In genomic region chr4:163495900-163496299, GRCh38 we compare ENCODE assay signal across 8 cellular contexts. TPM values are rescaled to one million over a fixed set of nuclear protein-coding genes. Genes with fewer than 3 reads are reported as not detected.
DNase-seq lines count a peak whose midpoint lies in the region; ATAC-seq and TF ChIP-seq lines count a peak whose summit lies in the region.

No MANE protein-coding gene starts in this region.

- H3K27ac ChIP-seq in hepatocyte: peak overlapping the region; percentile 95

- peak overlapping the region; percentile 84 for H3K27ac Mint-ChIP-seq in activated naive CD4-positive, alpha-beta T cell treated with anti-CD3 and anti-CD28 coated beads for 36 hours
- peak overlapping the region; percentile 75 to 88 for H3K27ac Mint-ChIP-seq in T-cell

- no peaks in the 10 kb centered on the region for H3K27me3 Mint-ChIP-seq in activated naive CD4-positive, alpha-beta T cell treated with anti-CD3 and anti-CD28 coated beads for 36 hours (ENCODE audit: low read depth)
- H3K27me3 Mint-ChIP-seq in T-cell: no peaks in the 10 kb centered on the region

- H2AFZ ChIP-seq in hepatocyte: peak overlapping the region; percentile 79

- peak overlapping the region; percentile 78 for H3K4me3 Mint-ChIP-seq in activated naive CD4-positive, alpha-beta T cell treated with anti-CD3 and anti-CD28 coated beads for 36 hours
- H3K4me3 Mint-ChIP-seq in T-cell: peak overlapping the region; percentile 74 to 96 (median 78)

- TF ChIP-seq CTCF in hepatocyte (IDR thresholded peaks at IDR 0.05; ENCODE audit: poor library complexity): no peak

- no peaks in the 10 kb centered on the region for H3K27me3 ChIP-seq in hepatocyte

- peak overlapping the region; percentile 61 for H3K4me3 ChIP-seq in hepatocyte

- no peaks in the 10 kb centered on the region for H3K9me2 ChIP-seq in hepatocyte (replicated peaks; ENCODE audit: insufficient read depth)

- H3K79me2 ChIP-seq in hepatocyte: peaks cover 56% of the 10 kb centered on the region

- no peaks in the 10 kb centered on the region for H3K9me3 ChIP-seq in hepatocyte (ENCODE audit: low read depth)

- peaks cover 31% of the 10 kb centered on the region for H3K4me1 Mint-ChIP-seq in activated naive CD4-positive, alpha-beta T cell treated with anti-CD3 and anti-CD28 coated beads for 36 hours (ENCODE audit: low read depth)
- peaks cover 34 to 45% (median 38%) of the 10 kb centered on the region in 3 donors for H3K4me1 Mint-ChIP-seq in T-cell

- no peaks in the 10 kb centered on the region for H3K9me3 Mint-ChIP-seq in activated naive CD4-positive, alpha-beta T cell treated with anti-CD3 and anti-CD28 coated beads for 36 hours
- no peaks in the 10 kb centered on the region for H3K9me3 Mint-ChIP-seq in T-cell

- 14% methylated on average over 1 of the region's 1 CpG for WGBS in hepatocyte (ENCODE audit: low lambda C conversion rate, missing lambda C conversion rate)

- intact Hi-C loops in activated naive CD4-positive, alpha-beta T cell treated with anti-CD3 and anti-CD28 coated beads for 36 hours (cut with micrococcal nuclease): loop anchor here (2.0 to 10.0 kb wide), 3 partner anchors 53 to 1831 kb away; partner anchors contain the start of gene MSMO1

- peak overlapping the region; percentile 88 for H3K4me2 ChIP-seq in hepatocyte

- H4K20me1 ChIP-seq in hepatocyte (ENCODE audit: insufficient read depth, poor library complexity, severe bottlenecking): peaks cover 3% of the 10 kb centered on the region

- H3K4me1 ChIP-seq in hepatocyte (ENCODE audit: insufficient read depth): peaks cover 5% of the 10 kb centered on the region

- peaks cover 18% of the 10 kb centered on the region for H3K36me3 Mint-ChIP-seq in activated naive CD4-positive, alpha-beta T cell treated with anti-CD3 and anti-CD28 coated beads for 36 hours (ENCODE audit: low read depth)
- peaks cover 5% of the 10 kb centered on the region for H3K36me3 Mint-ChIP-seq in T-cell

- ATAC-seq in HG03108 (IDR thresholded peaks at IDR 0.05; ENCODE audit: unreplicated experiment) (peak; percentile 31), T-cell (replicated peaks in 1 of 4) (no peak)

- no peaks in the 10 kb centered on the region for H3K36me3 ChIP-seq in hepatocyte (replicated peaks; ENCODE audit: insufficient read depth, low read depth)

- peak; percentile 14 for DNase-seq in activated naive CD4-positive, alpha-beta T cell treated with anti-CD3 and anti-CD28 coated beads for 36 hours
- no peak for DNase-seq in activated naive CD4-positive, alpha-beta T cell treated with Interleukin-2 at 50 U/mL for 16 hours
- DNase-seq in T-cell (no peak), hepatocyte (ENCODE audit: low spot score) (no peak), NCI-H146 (lab: John Stamatoyannopoulos, UW) (no peak), HT-29 (ENCODE audit: low spot score) (no peak)
- DNase-seq in activated CD4-positive, alpha-beta T cell treated with anti-CD3 and anti-CD28 coated beads, Interleukin-2, amount 50 U/mL, for 1 hour: no peak

- POLR2A ChIA-PET in T-cell (lab: Charles Lee): no interaction called here

- CTCF ChIA-PET in activated naive CD4-positive, alpha-beta T cell treated with anti-CD3 and anti-CD28 coated beads for 36 hours (lab: Charles Lee): interaction anchor here (0.7 to 1.1 kb wide), 4 partner anchors 11 to 54 kb away, joined by 3 read pairs; no protein-coding TSS in a partner anchor
- CTCF ChIA-PET in T-cell (lab: Charles Lee): interaction anchor here (0.6 to 1.8 kb wide), 5 partner anchors 10 to 160 kb away, joined by 3 to 7 read pairs (median 4); no protein-coding TSS in a partner anchor

RNA-seq across cellular contexts. Expression of gene TMA16, which starts 1.4 kb away (rescaled TPM):
- 10 to 100 TPM; 45.1 to 46.7 TPM for total RNA-seq in activated naive CD4-positive, alpha-beta T cell treated with anti-CD3 and anti-CD28 coated beads for 36 hours
- 10 to 100 TPM in 4 of 5 donors, 1 to 10 TPM in 1; 9.6 to 23.1 (median 19.7) TPM for total RNA-seq in T-cell
- 18.0 and 24.9 TPM in 2 replicates for total RNA-seq in hepatocyte
- polyA plus RNA-seq in hepatocyte: 10.9 and 15.7 TPM in 2 replicates
- 5.0 and 12.8 TPM in 2 replicates for total RNA-seq in HT-29 (2014; rRNA removed; shearing (Covaris generic))

RNA-seq across cellular contexts. Expression of gene TKTL2, which starts 22.3 kb away (rescaled TPM):
- not detected for total RNA-seq in activated naive CD4-positive, alpha-beta T cell treated with anti-CD3 and anti-CD28 coated beads for 36 hours
- total RNA-seq in T-cell (not detected), hepatocyte (not detected in 2 replicates)
- polyA plus RNA-seq in hepatocyte: not detected in 2 replicates
- not detected in 2 replicates for total RNA-seq in HT-29 (2014; rRNA removed; shearing (Covaris generic))
